Comparison of ENCODE assay signal across 1 cellular context in genomic region chr5:150295172-150295611, GRCh38.
TF ChIP-seq lines count a peak whose summit lies in the region.

No MANE protein-coding gene starts in this region.

TF ChIP-seq in HEK293, 187 proteins besides CTCF, POLR2A, EP300 and RAD21 (continued from another document and continues in another):
- TF ChIP-seq ZNF645 (tag by site-specific recombination; IDR thresholded peaks at IDR 0.05) (no peak), ZNF221 (tag by site-specific recombination; IDR thresholded peaks at IDR 0.05; ENCODE audit: borderline replicate concordance) (no peak), KLF10 (tag by site-specific recombination; IDR thresholded peaks at IDR 0.05) (no peak), ZNF248 (tag by site-specific recombination; IDR thresholded peaks at IDR 0.05) (no peak), ZBTB1 (tag by site-specific recombination; IDR thresholded peaks at IDR 0.05) (no peak), ZNF175 (tag by site-specific recombination; IDR thresholded peaks at IDR 0.05) (no peak), ZNF112 (tag by site-specific recombination; IDR thresholded peaks at IDR 0.05) (no peak), ZNF664 (tag by site-specific recombination; IDR thresholded peaks at IDR 0.05) (no peak), ZNF76 (tag by site-specific recombination; IDR thresholded peaks at IDR 0.05; ENCODE audit: borderline replicate concordance, low read depth) (no peak), HOXD13 (CRISPR knock-in tag; IDR thresholded peaks at IDR 0.05; ENCODE audit: borderline replicate concordance) (no peak), EGR2 (tag by site-specific recombination; IDR thresholded peaks at IDR 0.05; ENCODE audit: low read depth) (peak; percentile 92), ZSCAN30 (tag by site-specific recombination; IDR thresholded peaks at IDR 0.05) (no peak), ZNF704 (tag by site-specific recombination; IDR thresholded peaks at IDR 0.05) (no peak), KLF1 (tag by site-specific recombination; IDR thresholded peaks at IDR 0.05) (peak; percentile 97), ZNF157 (tag by site-specific recombination; IDR thresholded peaks at IDR 0.05) (no peak), MEIS1 (CRISPR knock-in tag; IDR thresholded peaks at IDR 0.05; ENCODE audit: borderline replicate concordance) (no peak), PBX3 (CRISPR knock-in tag; IDR thresholded peaks at IDR 0.05) (no peak), ZNF302 (tag by site-specific recombination; IDR thresholded peaks at IDR 0.05; ENCODE audit: low read depth) (no peak), ZNF19 (tag by site-specific recombination; IDR thresholded peaks at IDR 0.05; ENCODE audit: low read depth) (no peak), ZNF571 (tag by site-specific recombination; IDR thresholded peaks at IDR 0.05) (no peak), ZNF558 (tag by site-specific recombination; IDR thresholded peaks at IDR 0.05) (no peak), ZNF518A (tag by site-specific recombination; conservative IDR thresholded peaks at IDR 0.05; ENCODE audit: low read depth) (no peak), ZNF544 (tag by site-specific recombination; IDR thresholded peaks at IDR 0.05) (no peak), ZBTB7A (tag by site-specific recombination; IDR thresholded peaks at IDR 0.05; ENCODE audit: low read depth) (no peak), ZNF394 (tag by site-specific recombination; IDR thresholded peaks at IDR 0.05; ENCODE audit: borderline replicate concordance) (no peak), KLF7 (tag by site-specific recombination; IDR thresholded peaks at IDR 0.05; ENCODE audit: borderline replicate concordance) (no peak), ZNF600 (tag by site-specific recombination; IDR thresholded peaks at IDR 0.05) (0 out of 2 replicates have a peak, but pooled peaks have one; percentile 31), ZNF10 (tag by site-specific recombination; IDR thresholded peaks at IDR 0.05) (no peak), ZNF16 (tag by site-specific recombination; IDR thresholded peaks at IDR 0.05; ENCODE audit: low read depth) (no peak), ZNF48 (tag by site-specific recombination; IDR thresholded peaks at IDR 0.05) (no peak), ZNF354C (tag by site-specific recombination; IDR thresholded peaks at IDR 0.05; ENCODE audit: borderline replicate concordance, low read depth) (no peak), ZBTB26 (tag by site-specific recombination; optimal IDR thresholded peaks at IDR 0.05) (no peak), YY2 (tag by site-specific recombination; IDR thresholded peaks at IDR 0.05) (no peak), SETDB1 (IDR thresholded peaks at IDR 0.05; ENCODE audit: insufficient read length, low read length) (no peak), ZNF549 (tag by site-specific recombination; IDR thresholded peaks at IDR 0.05) (no peak), ELK4 (IDR thresholded peaks at IDR 0.05; ENCODE audit: borderline replicate concordance, low read depth, low read length) (no peak), GLIS2 (tag by site-specific recombination; IDR thresholded peaks at IDR 0.05) (peak; percentile 66; the same call in 1 of the 2 replicates), ZNF24 (tag by site-specific recombination; IDR thresholded peaks at IDR 0.05) (no peak), ZNF670 (tag by site-specific recombination; IDR thresholded peaks at IDR 0.05; ENCODE audit: low read depth) (no peak), ZXDB (tag by site-specific recombination; IDR thresholded peaks at IDR 0.05) (no peak), ZBTB48 (tag by site-specific recombination; IDR thresholded peaks at IDR 0.05) (no peak), ZNF837 (tag by site-specific recombination; IDR thresholded peaks at IDR 0.05) (no peak), ZNF580 (tag by site-specific recombination; IDR thresholded peaks at IDR 0.05) (no peak), PRDM10 (tag by site-specific recombination; IDR thresholded peaks at IDR 0.05) (no peak), PATZ1 (tag by site-specific recombination; IDR thresholded peaks at IDR 0.05) (peak; percentile 44; the same call in 1 of the 2 replicates), ZNF202 (tag by site-specific recombination; IDR thresholded peaks at IDR 0.05; ENCODE audit: borderline replicate concordance) (no peak), ZNF311 (tag by site-specific recombination; IDR thresholded peaks at IDR 0.05; ENCODE audit: borderline replicate concordance) (no peak), ZNF266 (tag by site-specific recombination; IDR thresholded peaks at IDR 0.05; ENCODE audit: low read depth) (no peak), OVOL3 (tag by site-specific recombination; IDR thresholded peaks at IDR 0.05) (no peak), ZNF701 (tag by site-specific recombination; IDR thresholded peaks at IDR 0.05) (no peak), ZNF776 (tag by site-specific recombination; IDR thresholded peaks at IDR 0.05; ENCODE audit: borderline replicate concordance) (no peak), ZNF324 (tag by site-specific recombination; IDR thresholded peaks at IDR 0.05) (no peak), ZNF426 (tag by site-specific recombination; IDR thresholded peaks at IDR 0.05) (no peak)
